Comparison of ENCODE assay signal across 1 cellular context in the genomic region with DNA sequence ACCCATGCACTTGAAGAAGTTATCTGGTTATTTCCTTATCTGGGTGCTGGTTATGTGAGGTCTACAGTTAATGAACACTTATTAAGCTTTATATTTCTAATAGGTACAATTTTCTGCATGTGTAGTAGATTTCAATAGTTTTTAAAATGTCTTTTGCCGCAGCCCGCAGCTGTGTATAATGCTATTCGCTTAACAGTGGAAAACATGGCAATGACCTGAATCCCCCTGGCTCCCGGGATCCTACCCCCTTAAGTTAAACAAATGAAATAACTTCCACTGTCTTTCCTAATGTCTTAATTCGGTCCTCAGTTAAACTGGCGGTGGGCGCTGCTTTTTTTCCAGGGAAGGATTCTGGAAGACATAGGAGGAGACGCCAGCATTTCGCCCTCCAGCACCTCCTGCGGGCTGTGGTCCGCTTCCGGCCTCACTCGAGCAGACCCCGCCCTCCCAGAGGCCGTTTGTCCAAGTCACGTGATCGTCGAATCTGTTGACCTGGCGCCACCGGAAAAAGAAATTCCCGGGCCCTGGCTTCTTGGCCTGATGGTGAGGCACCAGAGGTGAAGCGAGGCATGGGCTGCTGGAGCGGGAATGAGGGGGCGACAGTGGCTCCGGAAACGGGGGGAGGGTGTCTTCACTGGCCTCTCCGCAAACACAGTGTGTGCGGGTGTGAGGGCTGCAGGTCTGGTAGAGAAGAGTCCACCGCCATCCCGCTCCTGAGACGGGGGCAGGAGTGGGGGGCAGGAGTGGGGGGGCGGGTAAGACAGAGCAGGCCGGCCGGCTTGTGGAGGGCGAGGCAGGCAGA.
A peak's percentile ranks its signal among the peaks of the same experiment; 100 is the strongest.
TF ChIP-seq lines count a peak whose summit lies in the region.

No MANE protein-coding gene starts in this region.

TF ChIP-seq in HEK293, 187 proteins besides CTCF, POLR2A, EP300 and RAD21 (continued from another document and continues in another):
- TF ChIP-seq, protein P1, sequence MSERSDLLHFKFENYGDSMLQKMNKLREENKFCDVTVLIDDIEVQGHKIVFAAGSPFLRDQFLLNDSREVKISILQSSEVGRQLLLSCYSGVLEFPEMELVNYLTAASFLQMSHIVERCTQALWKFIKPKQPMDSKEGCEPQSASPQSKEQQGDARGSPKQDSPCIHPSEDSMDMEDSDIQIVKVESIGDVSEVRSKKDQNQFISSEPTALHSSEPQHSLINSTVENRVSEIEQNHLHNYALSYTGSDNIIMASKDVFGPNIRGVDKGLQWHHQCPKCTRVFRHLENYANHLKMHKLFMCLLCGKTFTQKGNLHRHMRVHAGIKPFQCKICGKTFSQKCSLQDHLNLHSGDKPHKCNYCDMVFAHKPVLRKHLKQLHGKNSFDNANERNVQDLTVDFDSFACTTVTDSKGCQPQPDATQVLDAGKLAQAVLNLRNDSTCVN (tag by site-specific recombination; optimal IDR thresholded peaks at IDR 0.05), result peak; percentile 17
- TF ChIP-seq KLF10 (tag by site-specific recombination; IDR thresholded peaks at IDR 0.05), result no peak
- TF ChIP-seq, protein P2, sequence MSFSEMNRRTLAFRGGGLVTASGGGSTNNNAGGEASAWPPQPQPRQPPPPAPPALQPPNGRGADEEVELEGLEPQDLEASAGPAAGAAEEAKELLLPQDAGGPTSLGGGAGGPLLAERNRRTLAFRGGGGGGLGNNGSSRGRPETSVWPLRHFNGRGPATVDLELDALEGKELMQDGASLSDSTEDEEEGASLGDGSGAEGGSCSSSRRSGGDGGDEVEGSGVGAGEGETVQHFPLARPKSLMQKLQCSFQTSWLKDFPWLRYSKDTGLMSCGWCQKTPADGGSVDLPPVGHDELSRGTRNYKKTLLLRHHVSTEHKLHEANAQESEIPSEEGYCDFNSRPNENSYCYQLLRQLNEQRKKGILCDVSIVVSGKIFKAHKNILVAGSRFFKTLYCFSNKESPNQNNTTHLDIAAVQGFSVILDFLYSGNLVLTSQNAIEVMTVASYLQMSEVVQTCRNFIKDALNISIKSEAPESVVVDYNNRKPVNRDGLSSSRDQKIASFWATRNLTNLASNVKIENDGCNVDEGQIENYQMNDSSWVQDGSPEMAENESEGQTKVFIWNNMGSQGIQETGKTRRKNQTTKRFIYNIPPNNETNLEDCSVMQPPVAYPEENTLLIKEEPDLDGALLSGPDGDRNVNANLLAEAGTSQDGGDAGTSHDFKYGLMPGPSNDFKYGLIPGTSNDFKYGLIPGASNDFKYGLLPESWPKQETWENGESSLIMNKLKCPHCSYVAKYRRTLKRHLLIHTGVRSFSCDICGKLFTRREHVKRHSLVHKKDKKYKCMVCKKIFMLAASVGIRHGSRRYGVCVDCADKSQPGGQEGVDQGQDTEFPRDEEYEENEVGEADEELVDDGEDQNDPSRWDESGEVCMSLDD (tag by site-specific recombination; IDR thresholded peaks at IDR 0.05), result peak; percentile 78
- peak; percentile 60 for TF ChIP-seq SP2 (tag by site-specific recombination; IDR thresholded peaks at IDR 0.05)
- peak; percentile 37; the same call in 1 of the 2 replicates for TF ChIP-seq ZSCAN30 (tag by site-specific recombination; IDR thresholded peaks at IDR 0.05)
- peak; percentile 90 for TF ChIP-seq EGR2 (tag by site-specific recombination; IDR thresholded peaks at IDR 0.05; ENCODE audit: low read depth)
- TF ChIP-seq ZXDB (tag by site-specific recombination; IDR thresholded peaks at IDR 0.05), result peak; percentile 66
- TF ChIP-seq, protein P3, sequence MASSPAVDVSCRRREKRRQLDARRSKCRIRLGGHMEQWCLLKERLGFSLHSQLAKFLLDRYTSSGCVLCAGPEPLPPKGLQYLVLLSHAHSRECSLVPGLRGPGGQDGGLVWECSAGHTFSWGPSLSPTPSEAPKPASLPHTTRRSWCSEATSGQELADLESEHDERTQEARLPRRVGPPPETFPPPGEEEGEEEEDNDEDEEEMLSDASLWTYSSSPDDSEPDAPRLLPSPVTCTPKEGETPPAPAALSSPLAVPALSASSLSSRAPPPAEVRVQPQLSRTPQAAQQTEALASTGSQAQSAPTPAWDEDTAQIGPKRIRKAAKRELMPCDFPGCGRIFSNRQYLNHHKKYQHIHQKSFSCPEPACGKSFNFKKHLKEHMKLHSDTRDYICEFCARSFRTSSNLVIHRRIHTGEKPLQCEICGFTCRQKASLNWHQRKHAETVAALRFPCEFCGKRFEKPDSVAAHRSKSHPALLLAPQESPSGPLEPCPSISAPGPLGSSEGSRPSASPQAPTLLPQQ (tag by site-specific recombination; IDR thresholded peaks at IDR 0.05), result 0 out of 2 replicates have a peak, but pooled peaks have one; percentile 52
- TF ChIP-seq, protein P4, sequence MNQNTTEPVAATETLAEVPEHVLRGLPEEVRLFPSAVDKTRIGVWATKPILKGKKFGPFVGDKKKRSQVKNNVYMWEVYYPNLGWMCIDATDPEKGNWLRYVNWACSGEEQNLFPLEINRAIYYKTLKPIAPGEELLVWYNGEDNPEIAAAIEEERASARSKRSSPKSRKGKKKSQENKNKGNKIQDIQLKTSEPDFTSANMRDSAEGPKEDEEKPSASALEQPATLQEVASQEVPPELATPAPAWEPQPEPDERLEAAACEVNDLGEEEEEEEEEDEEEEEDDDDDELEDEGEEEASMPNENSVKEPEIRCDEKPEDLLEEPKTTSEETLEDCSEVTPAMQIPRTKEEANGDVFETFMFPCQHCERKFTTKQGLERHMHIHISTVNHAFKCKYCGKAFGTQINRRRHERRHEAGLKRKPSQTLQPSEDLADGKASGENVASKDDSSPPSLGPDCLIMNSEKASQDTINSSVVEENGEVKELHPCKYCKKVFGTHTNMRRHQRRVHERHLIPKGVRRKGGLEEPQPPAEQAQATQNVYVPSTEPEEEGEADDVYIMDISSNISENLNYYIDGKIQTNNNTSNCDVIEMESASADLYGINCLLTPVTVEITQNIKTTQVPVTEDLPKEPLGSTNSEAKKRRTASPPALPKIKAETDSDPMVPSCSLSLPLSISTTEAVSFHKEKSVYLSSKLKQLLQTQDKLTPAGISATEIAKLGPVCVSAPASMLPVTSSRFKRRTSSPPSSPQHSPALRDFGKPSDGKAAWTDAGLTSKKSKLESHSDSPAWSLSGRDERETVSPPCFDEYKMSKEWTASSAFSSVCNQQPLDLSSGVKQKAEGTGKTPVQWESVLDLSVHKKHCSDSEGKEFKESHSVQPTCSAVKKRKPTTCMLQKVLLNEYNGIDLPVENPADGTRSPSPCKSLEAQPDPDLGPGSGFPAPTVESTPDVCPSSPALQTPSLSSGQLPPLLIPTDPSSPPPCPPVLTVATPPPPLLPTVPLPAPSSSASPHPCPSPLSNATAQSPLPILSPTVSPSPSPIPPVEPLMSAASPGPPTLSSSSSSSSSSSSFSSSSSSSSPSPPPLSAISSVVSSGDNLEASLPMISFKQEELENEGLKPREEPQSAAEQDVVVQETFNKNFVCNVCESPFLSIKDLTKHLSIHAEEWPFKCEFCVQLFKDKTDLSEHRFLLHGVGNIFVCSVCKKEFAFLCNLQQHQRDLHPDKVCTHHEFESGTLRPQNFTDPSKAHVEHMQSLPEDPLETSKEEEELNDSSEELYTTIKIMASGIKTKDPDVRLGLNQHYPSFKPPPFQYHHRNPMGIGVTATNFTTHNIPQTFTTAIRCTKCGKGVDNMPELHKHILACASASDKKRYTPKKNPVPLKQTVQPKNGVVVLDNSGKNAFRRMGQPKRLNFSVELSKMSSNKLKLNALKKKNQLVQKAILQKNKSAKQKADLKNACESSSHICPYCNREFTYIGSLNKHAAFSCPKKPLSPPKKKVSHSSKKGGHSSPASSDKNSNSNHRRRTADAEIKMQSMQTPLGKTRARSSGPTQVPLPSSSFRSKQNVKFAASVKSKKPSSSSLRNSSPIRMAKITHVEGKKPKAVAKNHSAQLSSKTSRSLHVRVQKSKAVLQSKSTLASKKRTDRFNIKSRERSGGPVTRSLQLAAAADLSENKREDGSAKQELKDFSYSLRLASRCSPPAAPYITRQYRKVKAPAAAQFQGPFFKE (tag by site-specific recombination; IDR thresholded peaks at IDR 0.05; ENCODE audit: borderline replicate concordance), result no peak
- TF ChIP-seq ZNF10 (tag by site-specific recombination; IDR thresholded peaks at IDR 0.05), result no peak
- peak; percentile 61; the same call in 1 of the 2 replicates for TF ChIP-seq KLF8 (tag by site-specific recombination; IDR thresholded peaks at IDR 0.05)
- TF ChIP-seq ZNF335 (tag by site-specific recombination; conservative IDR thresholded peaks at IDR 0.05), result peak; percentile 64
- peak; percentile 28; the same call in 1 of the 2 replicates for TF ChIP-seq SCRT2 (tag by site-specific recombination; IDR thresholded peaks at IDR 0.05)
- no peak for TF ChIP-seq ZNF133 (tag by site-specific recombination; IDR thresholded peaks at IDR 0.05)
- no peak for TF ChIP-seq ZNF473 (tag by site-specific recombination; IDR thresholded peaks at IDR 0.05)
- no peak for TF ChIP-seq GLI2 (tag by site-specific recombination; IDR thresholded peaks at IDR 0.05; ENCODE audit: borderline replicate concordance, low read depth)
- TF ChIP-seq, protein P5, sequence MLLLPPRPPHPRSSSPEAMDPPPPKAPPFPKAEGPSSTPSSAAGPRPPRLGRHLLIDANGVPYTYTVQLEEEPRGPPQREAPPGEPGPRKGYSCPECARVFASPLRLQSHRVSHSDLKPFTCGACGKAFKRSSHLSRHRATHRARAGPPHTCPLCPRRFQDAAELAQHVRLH (tag by site-specific recombination; IDR thresholded peaks at IDR 0.05), result peak; percentile 50; the same call in 1 of the 2 replicates
- TF ChIP-seq GLIS1 (tag by site-specific recombination; IDR thresholded peaks at IDR 0.05), result peak; percentile 40; the same call in 1 of the 2 replicates
- peak; percentile 73; the same call in 1 of the 2 replicates for TF ChIP-seq ZNF391 (tag by site-specific recombination; IDR thresholded peaks at IDR 0.05; ENCODE audit: borderline replicate concordance, low read depth)
- TF ChIP-seq ZEB2 (tag by site-specific recombination; IDR thresholded peaks at IDR 0.05), result peak; percentile 51
- TF ChIP-seq ZNF2 (tag by site-specific recombination; IDR thresholded peaks at IDR 0.05), result peak; percentile 79; the same call in 1 of the 2 replicates
- TF ChIP-seq, protein P6, sequence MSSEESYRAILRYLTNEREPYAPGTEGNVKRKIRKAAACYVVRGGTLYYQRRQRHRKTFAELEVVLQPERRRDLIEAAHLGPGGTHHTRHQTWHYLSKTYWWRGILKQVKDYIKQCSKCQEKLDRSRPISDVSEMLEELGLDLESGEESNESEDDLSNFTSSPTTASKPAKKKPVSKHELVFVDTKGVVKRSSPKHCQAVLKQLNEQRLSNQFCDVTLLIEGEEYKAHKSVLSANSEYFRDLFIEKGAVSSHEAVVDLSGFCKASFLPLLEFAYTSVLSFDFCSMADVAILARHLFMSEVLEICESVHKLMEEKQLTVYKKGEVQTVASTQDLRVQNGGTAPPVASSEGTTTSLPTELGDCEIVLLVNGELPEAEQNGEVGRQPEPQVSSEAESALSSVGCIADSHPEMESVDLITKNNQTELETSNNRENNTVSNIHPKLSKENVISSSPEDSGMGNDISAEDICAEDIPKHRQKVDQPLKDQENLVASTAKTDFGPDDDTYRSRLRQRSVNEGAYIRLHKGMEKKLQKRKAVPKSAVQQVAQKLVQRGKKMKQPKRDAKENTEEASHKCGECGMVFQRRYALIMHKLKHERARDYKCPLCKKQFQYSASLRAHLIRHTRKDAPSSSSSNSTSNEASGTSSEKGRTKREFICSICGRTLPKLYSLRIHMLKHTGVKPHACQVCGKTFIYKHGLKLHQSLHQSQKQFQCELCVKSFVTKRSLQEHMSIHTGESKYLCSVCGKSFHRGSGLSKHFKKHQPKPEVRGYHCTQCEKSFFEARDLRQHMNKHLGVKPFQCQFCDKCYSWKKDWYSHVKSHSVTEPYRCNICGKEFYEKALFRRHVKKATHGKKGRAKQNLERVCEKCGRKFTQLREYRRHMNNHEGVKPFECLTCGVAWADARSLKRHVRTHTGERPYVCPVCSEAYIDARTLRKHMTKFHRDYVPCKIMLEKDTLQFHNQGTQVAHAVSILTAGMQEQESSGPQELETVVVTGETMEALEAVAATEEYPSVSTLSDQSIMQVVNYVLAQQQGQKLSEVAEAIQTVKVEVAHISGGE (tag by site-specific recombination; conservative IDR thresholded peaks at IDR 0.05; ENCODE audit: low read depth), result peak; percentile 79
- no peak for TF ChIP-seq ZSCAN16 (tag by site-specific recombination; IDR thresholded peaks at IDR 0.05)
- TF ChIP-seq, protein P7, sequence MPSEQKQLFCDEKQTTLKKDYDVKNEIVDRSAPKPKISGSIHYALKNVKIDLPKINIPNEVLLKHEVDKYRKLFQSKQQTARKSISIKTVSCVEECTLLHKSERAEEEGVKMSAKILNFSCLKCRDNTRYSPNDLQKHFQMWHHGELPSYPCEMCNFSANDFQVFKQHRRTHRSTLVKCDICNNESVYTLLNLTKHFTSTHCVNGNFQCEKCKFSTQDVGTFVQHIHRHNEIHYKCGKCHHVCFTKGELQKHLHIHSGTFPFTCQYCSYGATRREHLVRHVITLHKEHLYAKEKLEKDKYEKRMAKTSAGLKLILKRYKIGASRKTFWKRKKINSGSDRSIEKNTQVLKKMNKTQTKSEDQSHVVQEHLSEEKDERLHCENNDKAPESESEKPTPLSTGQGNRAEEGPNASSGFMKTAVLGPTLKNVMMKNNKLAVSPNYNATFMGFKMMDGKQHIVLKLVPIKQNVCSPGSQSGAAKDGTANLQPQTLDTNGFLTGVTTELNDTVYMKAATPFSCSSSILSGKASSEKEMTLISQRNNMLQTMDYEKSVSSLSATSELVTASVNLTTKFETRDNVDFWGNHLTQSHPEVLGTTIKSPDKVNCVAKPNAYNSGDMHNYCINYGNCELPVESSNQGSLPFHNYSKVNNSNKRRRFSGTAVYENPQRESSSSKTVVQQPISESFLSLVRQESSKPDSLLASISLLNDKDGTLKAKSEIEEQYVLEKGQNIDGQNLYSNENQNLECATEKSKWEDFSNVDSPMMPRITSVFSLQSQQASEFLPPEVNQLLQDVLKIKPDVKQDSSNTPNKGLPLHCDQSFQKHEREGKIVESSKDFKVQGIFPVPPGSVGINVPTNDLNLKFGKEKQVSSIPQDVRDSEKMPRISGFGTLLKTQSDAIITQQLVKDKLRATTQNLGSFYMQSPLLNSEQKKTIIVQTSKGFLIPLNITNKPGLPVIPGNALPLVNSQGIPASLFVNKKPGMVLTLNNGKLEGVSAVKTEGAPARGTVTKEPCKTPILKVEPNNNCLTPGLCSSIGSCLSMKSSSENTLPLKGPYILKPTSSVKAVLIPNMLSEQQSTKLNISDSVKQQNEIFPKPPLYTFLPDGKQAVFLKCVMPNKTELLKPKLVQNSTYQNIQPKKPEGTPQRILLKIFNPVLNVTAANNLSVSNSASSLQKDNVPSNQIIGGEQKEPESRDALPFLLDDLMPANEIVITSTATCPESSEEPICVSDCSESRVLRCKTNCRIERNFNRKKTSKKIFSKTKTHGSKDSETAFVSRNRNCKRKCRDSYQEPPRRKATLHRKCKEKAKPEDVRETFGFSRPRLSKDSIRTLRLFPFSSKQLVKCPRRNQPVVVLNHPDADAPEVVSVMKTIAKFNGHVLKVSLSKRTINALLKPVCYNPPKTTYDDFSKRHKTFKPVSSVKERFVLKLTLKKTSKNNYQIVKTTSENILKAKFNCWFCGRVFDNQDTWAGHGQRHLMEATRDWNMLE (tag by site-specific recombination; conservative IDR thresholded peaks at IDR 0.05; ENCODE audit: low read depth), result peak; percentile 76
- TF ChIP-seq ZNF24 (tag by site-specific recombination; IDR thresholded peaks at IDR 0.05), result peak; percentile 78; the same call in 1 of the 2 replicates
- TF ChIP-seq GLIS2 (tag by site-specific recombination; IDR thresholded peaks at IDR 0.05), result peak; percentile 47; the same call in 1 of the 2 replicates
- no peak for TF ChIP-seq ZNF146 (tag by site-specific recombination; IDR thresholded peaks at IDR 0.05)
- TF ChIP-seq, protein P8, sequence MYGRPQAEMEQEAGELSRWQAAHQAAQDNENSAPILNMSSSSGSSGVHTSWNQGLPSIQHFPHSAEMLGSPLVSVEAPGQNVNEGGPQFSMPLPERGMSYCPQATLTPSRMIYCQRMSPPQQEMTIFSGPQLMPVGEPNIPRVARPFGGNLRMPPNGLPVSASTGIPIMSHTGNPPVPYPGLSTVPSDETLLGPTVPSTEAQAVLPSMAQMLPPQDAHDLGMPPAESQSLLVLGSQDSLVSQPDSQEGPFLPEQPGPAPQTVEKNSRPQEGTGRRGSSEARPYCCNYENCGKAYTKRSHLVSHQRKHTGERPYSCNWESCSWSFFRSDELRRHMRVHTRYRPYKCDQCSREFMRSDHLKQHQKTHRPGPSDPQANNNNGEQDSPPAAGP (tag by site-specific recombination; IDR thresholded peaks at IDR 0.05), result peak; percentile 69
- peak; percentile 20; the same call in 1 of the 2 replicates for TF ChIP-seq ZNF585B (tag by site-specific recombination; IDR thresholded peaks at IDR 0.05)
